In the genomic region with DNA sequence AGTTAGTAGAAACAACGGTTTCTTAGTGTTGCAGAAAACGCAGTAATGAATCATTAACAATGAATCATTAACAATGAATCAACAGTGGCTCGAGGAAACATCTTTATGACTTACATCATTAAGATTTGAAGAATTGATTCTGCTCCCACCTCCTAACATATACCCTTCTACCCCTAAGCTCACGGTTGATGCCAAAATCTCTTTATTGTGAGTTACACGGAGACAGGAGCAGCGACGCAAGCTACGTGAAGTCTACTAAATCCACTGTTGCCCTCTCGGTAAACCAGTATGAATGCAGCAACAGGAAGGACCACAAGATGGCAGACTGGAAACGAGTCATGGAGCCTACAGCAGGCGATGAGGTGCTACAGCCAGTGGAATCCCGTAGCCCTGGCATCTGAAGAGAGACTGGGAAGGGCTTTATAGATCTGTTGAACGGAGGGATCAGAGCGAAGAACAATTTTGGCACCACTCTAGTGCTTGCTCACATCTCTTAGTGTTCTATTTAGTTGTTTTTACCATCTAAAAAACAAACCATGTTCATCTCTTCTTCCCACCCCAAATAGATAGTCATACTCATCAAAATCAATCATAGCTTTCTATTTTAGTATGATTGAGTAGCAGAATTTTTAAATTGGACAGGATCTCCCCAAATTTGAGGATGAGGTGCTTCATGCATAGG, we compare ENCODE assay signal across 8 cellular contexts.
DNase-seq lines count a peak whose midpoint lies in the region; ATAC-seq and TF ChIP-seq lines count a peak whose summit lies in the region.

No MANE protein-coding gene starts in this region.

- H3K36me3 Mint-ChIP-seq in chondrocyte (ENCODE audit: low read depth) = no peaks in the 10 kb centered on the region

- DNase-seq in C1 segment of cervical spinal cord (lab: John Stamatoyannopoulos, UW) (peak in 12 of 14 donors; percentile 6 to 62 (median 46)), NCI-H345 treated with DMSO at 0.1 percent for 48 hours (lab: John Stamatoyannopoulos, UW; ENCODE audit: unreplicated experiment) (peak; percentile 83), chondrocyte (ENCODE audit: low spot score) (no peak), left kidney (ENCODE audit: low read depth, low spot score) (peak; percentile 94)
- DNase-seq in stimulated activated CD4-positive, alpha-beta T cell treated with anti-CD3 and anti-CD28 coated beads, Interleukin-2, amount 100 ng/mL, for 4 hours (ENCODE audit: low read depth) = peak; percentile 60

- H3K27me3 Mint-ChIP-seq in chondrocyte (ENCODE audit: low read depth) = peaks cover 1% of the 10 kb centered on the region

- H3K9me3 Mint-ChIP-seq in chondrocyte (ENCODE audit: low read depth) = no peaks in the 10 kb centered on the region

- ATAC-seq in GM19328 (IDR thresholded peaks at IDR 0.05; ENCODE audit: unreplicated experiment) (peak; percentile 92), HG03439 (IDR thresholded peaks at IDR 0.05; ENCODE audit: unreplicated experiment) (peak; percentile 94)
- ATAC-seq in activated CD4-positive, CD25-positive, alpha-beta regulatory T cell treated with anti-CD3 and anti-CD28 coated beads, Interleukin-2, amount 50 U/mL, for 24 hours = peak; percentile 88 to 89

- peaks cover 6% of the 10 kb centered on the region for H3K4me1 Mint-ChIP-seq in chondrocyte (ENCODE audit: low read depth)

- no peak overlapping the region for H3K27ac Mint-ChIP-seq in chondrocyte (ENCODE audit: unreplicated experiment)

- H3K4me3 Mint-ChIP-seq in chondrocyte (ENCODE audit: unreplicated experiment) = no peak overlapping the region

- TF ChIP-seq CTCF in chondrocyte (IDR thresholded peaks at IDR 0.05) = peak; percentile 94
